In the genomic region with DNA sequence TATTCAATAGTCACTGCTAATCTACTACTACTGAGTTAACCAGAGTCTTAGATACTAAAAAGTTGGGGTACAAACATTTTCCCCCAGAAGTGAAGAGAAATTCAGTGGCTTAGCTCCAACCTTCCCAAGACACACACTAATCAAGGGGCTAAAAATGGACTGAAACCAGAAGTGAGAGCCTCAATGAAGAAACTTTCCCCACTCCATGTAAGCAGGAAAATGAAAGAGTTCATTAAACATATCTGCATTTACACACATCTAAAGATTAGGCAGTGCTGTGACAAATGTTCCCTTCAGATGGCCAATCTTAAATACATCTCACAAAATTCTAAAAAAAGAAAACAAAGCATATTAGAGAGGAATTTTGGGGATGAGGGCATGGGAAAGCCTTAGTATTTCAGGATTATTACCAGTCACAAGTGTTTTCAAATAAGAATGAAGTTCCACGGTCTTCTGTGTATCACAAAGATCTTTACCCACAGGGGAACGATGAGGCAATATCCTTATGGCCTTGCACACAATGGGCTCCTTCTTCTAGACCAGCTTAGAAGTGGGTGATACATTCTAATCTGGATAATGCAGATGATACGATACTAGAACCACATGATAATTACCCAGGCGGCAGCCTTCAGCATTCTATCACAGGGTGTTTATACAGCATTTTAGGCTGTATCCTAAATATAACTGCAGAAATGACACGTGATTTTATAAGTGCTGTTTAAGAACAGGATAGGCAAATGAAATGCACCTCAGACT, we compare ENCODE assay signal across 8 cellular contexts. TPM values are rescaled to one million over a fixed set of nuclear protein-coding genes. Genes with fewer than 3 reads are reported as not detected.
DNase-seq lines count a peak whose midpoint lies in the region; ATAC-seq and TF ChIP-seq lines count a peak whose summit lies in the region.

No MANE protein-coding gene starts in this region.

- peaks cover 60% of the 10 kb centered on the region for H3K36me3 ChIP-seq in DOHH2 (ENCODE audit: control insufficient read depth, low read length)
- H3K36me3 ChIP-seq in Peyer's patch = no peaks in the 10 kb centered on the region

- no peak for TF ChIP-seq POLR2A in Peyer's patch (IDR thresholded peaks at IDR 0.05)

- intact Hi-C loops in left cardiac atrium (cut with DNase I) = no loop called here
- intact Hi-C loops in posterior cingulate gyrus (cut with DNase I) = no loop called here

- H3K9me3 ChIP-seq in DOHH2 (ENCODE audit: control insufficient read depth, insufficient read depth, low read length) (peaks cover 3% of the 10 kb centered on the region; the same call in 1 of the 2 replicates), Peyer's patch (no peaks in the 10 kb centered on the region)

- TF ChIP-seq CTCF in DOHH2 (IDR thresholded peaks at IDR 0.05; ENCODE audit: low read depth, low read length, poor library complexity, severe bottlenecking) = no peak
- no peak for TF ChIP-seq CTCF in Peyer's patch (IDR thresholded peaks at IDR 0.05)

- H4K20me1 ChIP-seq in DOHH2 (ENCODE audit: control insufficient read depth, insufficient read depth, low read depth, low read length) = no peaks in the 10 kb centered on the region

- peaks cover 99% of the 10 kb centered on the region for H3K79me2 ChIP-seq in DOHH2 (ENCODE audit: control insufficient read depth, low read length)

- H3K4me3 ChIP-seq in DOHH2 (ENCODE audit: low read length) (peak overlapping the region; percentile 75), Peyer's patch (peak overlapping the region in 1 of 4 donors; percentile 6)

- H3K4me2 ChIP-seq in DOHH2 (ENCODE audit: low read length) = peak overlapping the region; percentile 91

- ATAC-seq in GM21717 (IDR thresholded peaks at IDR 0.05; ENCODE audit: unreplicated experiment) = peak; percentile 33
- ATAC-seq in left cardiac atrium = peak; percentile 66 to 69
- no peak for ATAC-seq in HG03039 (IDR thresholded peaks at IDR 0.05; ENCODE audit: unreplicated experiment)

- H3K4me1 ChIP-seq in DOHH2 (ENCODE audit: control insufficient read depth, low read length) = peaks cover 84% of the 10 kb centered on the region
- peaks cover 0 to 24% (median 10%) of the 10 kb centered on the region in 4 donors for H3K4me1 ChIP-seq in Peyer's patch

- H3K27me3 ChIP-seq in DOHH2 (ENCODE audit: control insufficient read depth, low read length) (no peaks in the 10 kb centered on the region), Peyer's patch (no peaks in the 10 kb centered on the region)

- no peaks in the 10 kb centered on the region for H3K9me2 ChIP-seq in DOHH2 (replicated peaks; ENCODE audit: control insufficient read depth, low read length)

- no peak for DNase-seq in Peyer's patch
- no peak for DNase-seq in left cardiac atrium
- no peak for DNase-seq in posterior cingulate gyrus
- DNase-seq in HuH-7 (ENCODE audit: low spot score) = no peak
- DNase-seq in RKO (ENCODE audit: low spot score) = no peak

- H3F3A ChIP-seq in DOHH2 (ENCODE audit: control insufficient read depth, insufficient read depth) = peaks cover 33% of the 10 kb centered on the region

- peak overlapping the region; percentile 87 for H3K27ac ChIP-seq in DOHH2 (ENCODE audit: low read depth, low read length)
- peak overlapping the region; percentile 41 to 72 (median 56) for H3K27ac ChIP-seq in Peyer's patch

RNA-seq across cellular contexts. Expression of gene ANKRD44, which starts 17.1 kb away (rescaled TPM):
- 100 to 1,000 TPM in 1 of 4 donors, 10 to 100 TPM in 3; 24.8 to 215 (median 32.0) TPM for total RNA-seq in Peyer's patch
- total RNA-seq in left cardiac atrium = 10 to 100 TPM; 10.2 to 16.8 TPM
